13 cellular contexts compared by ENCODE assay signal in the genomic region with DNA sequence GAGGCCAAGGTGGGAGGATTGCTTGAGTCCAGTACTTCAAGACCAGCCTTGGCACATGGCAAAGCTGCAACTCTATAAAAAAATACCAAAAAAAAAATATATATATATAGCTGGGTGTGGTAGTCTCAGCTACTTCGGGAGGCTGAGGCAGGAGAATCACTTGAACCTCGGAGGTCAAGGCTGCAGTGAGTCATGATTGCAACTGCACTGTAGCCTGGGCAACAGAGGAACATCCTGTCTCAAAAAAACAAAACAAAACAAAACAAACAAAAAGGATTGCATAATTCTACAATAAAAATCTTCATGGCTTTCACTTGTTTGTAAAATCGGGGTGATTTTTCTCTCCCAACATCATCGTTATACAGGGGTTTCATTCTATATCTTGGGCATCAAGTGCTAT. TPM values are rescaled to one million over a fixed set of nuclear protein-coding genes. Genes with fewer than 3 reads are reported as not detected.
A peak's percentile ranks its signal among the peaks of the same experiment; 100 is the strongest.
DNase-seq lines count a peak whose midpoint lies in the region; ATAC-seq and TF ChIP-seq lines count a peak whose summit lies in the region.
"Had no signal": no experiment of that assay in that cellular context is flagged by ENCODE, and none has a peak within 500 bp of the region (broad histone marks: within the 10 kb centered on the region; RNA-seq: fewer than 3 reads in every experiment).

No MANE protein-coding gene starts in this region.

- H3K9me3 Mint-ChIP-seq in WTC11, result no peaks in the 10 kb centered on the region
- no peaks in the 10 kb centered on the region for H3K9me3 Mint-ChIP-seq in neural progenitor cell

- TF ChIP-seq POLR2A in IMR-90 (IDR thresholded peaks at IDR 0.05; ENCODE audit: low read depth, low read length), result no peak
- no peak for TF ChIP-seq POLR2A in sigmoid colon (IDR thresholded peaks at IDR 0.05)

- H2BK20ac ChIP-seq in IMR-90 (ENCODE audit: low read depth, low read length), result no peak overlapping the region

- H3K36me3 Mint-ChIP-seq in WTC11 (no peaks in the 10 kb centered on the region), neural progenitor cell (no peaks in the 10 kb centered on the region)

- no peaks in the 10 kb centered on the region for H3K79me2 ChIP-seq in neural progenitor cell (ENCODE audit: low read depth)

- TF ChIP-seq RAD21 in IMR-90 (IDR thresholded peaks at IDR 0.05; ENCODE audit: low read length), result no peak

- CTCF ChIA-PET in IMR-90 (lab: Yijun Ruan, JAX) (no interaction called here), WTC11 (lab: Charles Lee) (no interaction called here)

- H3K27ac ChIP-seq in IMR-90 (ENCODE audit: insufficient read depth, low read length) (no peak overlapping the region), foreskin keratinocyte (no peak overlapping the region), neural progenitor cell (no peak overlapping the region), sigmoid colon (no peak overlapping the region)
- H3K27ac ChIP-seq: vagina had no signal

- H4K20me1 ChIP-seq in IMR-90 (ENCODE audit: insufficient read depth, low read length), result peaks cover 3% of the 10 kb centered on the region; the same call in 1 of the 2 replicates
- H4K20me1 ChIP-seq in neural progenitor cell (ENCODE audit: low read depth), result no peaks in the 10 kb centered on the region

- in situ Hi-C loops in IMR-90 (cut with MboI; ENCODE audit: low sequenced_read_pairs), result no loop called here

- no peak overlapping the region for H2AK9ac ChIP-seq in IMR-90 (replicated peaks; ENCODE audit: low read depth, low read length, poor library complexity)

- no peaks in the 10 kb centered on the region for H3K9me1 ChIP-seq in IMR-90 (ENCODE audit: insufficient read depth, low read length)

- H3K4me2 ChIP-seq in IMR-90 (ENCODE audit: low read depth, low read length) (no peak overlapping the region), neural progenitor cell (no peak overlapping the region)

- dilution Hi-C loops in IMR-90 (cut with HindIII; ENCODE audit: low sequenced_read_pairs, unreplicated experiment), result no loop called here

- H3K27me3 Mint-ChIP-seq in WTC11 (ENCODE audit: low read depth), result no peaks in the 10 kb centered on the region
- no peaks in the 10 kb centered on the region for H3K27me3 Mint-ChIP-seq in neural progenitor cell (ENCODE audit: insufficient read depth, low read depth)

- H3K56ac ChIP-seq in IMR-90 (ENCODE audit: extremely low read depth, insufficient read depth, low read length), result no peak overlapping the region

- no peak overlapping the region for H3K27ac Mint-ChIP-seq in WTC11
- no peak overlapping the region for H3K27ac Mint-ChIP-seq in neural progenitor cell

- H3K27me3 ChIP-seq in IMR-90 (ENCODE audit: control insufficient read depth, insufficient read depth, low read length) (no peaks in the 10 kb centered on the region), foreskin keratinocyte (no peaks in the 10 kb centered on the region), neural progenitor cell (no peaks in the 10 kb centered on the region), sigmoid colon (no peaks in the 10 kb centered on the region)
- H3K27me3 ChIP-seq: vagina had no signal

- POLR2A ChIA-PET in IMR-90 (lab: Charles Lee; ENCODE audit: unreplicated experiment), result no interaction called here
- POLR2A ChIA-PET in WTC11 (lab: Charles Lee), result no interaction called here

- DNase-seq in IMR-90 (peak; percentile 37), WTC11 (ENCODE audit: low spot score) (no peak), foreskin keratinocyte (peak in 1 of 2 donors; percentile 17), stromal cell of bone marrow (ENCODE audit: low read depth) (peak; percentile 32), NCI-H446 (lab: John Stamatoyannopoulos, UW) (no peak), neural progenitor cell (ENCODE audit: low spot score) (no peak), sigmoid colon (no peak)
- DNase-seq: activated CD8-positive, alpha-beta memory T cell treated with anti-CD3 and anti-CD28 coated beads, Interleukin-2, amount 50 U/mL, for 4 hours; glutamatergic neuron; mesendoderm; NCI-H146; retina had no signal

- H2AFZ ChIP-seq in IMR-90 (replicated peaks; ENCODE audit: low read length, poor library complexity) (no peak overlapping the region), neural progenitor cell (replicated peaks) (no peak overlapping the region)

- H3K9ac ChIP-seq in IMR-90 (ENCODE audit: low read depth, low read length) (no peak overlapping the region), neural progenitor cell (no peak overlapping the region)

- H2AK5ac ChIP-seq in IMR-90 (ENCODE audit: low read depth, low read length), result no peak overlapping the region

- no peak overlapping the region for H3K23ac ChIP-seq in IMR-90 (ENCODE audit: low read depth, low read length)

- H2BK15ac ChIP-seq in IMR-90 (ENCODE audit: low read depth, low read length), result no peak overlapping the region

- BruUV-seq in IMR-90 (replicated peaks; lab: Mats Ljungman, UMichigan), result no TSS peak

- no peaks in the 10 kb centered on the region for H3K36me3 ChIP-seq in IMR-90 (ENCODE audit: control insufficient read depth, insufficient read depth, low read length)
- H3K36me3 ChIP-seq in neural progenitor cell, result no peaks in the 10 kb centered on the region
- H3K36me3 ChIP-seq in sigmoid colon, result no peaks in the 10 kb centered on the region
- H3K36me3 ChIP-seq: vagina had no signal

- no peak overlapping the region for H2BK5ac ChIP-seq in IMR-90 (ENCODE audit: low read depth, low read length, poor library complexity, severe bottlenecking)

- H4K8ac ChIP-seq in IMR-90 (ENCODE audit: low read depth in 2 of 2, low read length in 2 of 2), result no peak overlapping the region

- H3K4me1 ChIP-seq in IMR-90 (ENCODE audit: control insufficient read depth, insufficient read depth, low read length) (no peaks in the 10 kb centered on the region), foreskin keratinocyte (no peaks in the 10 kb centered on the region), neural progenitor cell (no peaks in the 10 kb centered on the region), sigmoid colon (peaks cover 0 to 4% (median 0%) of the 10 kb centered on the region in 4 donors)
- H3K4me1 ChIP-seq: vagina had no signal

- TF ChIP-seq CTCF in IMR-90 (conservative IDR thresholded peaks at IDR 0.05; ENCODE audit: low read depth, low read length), result no peak
- no peak for TF ChIP-seq CTCF in WTC11 (IDR thresholded peaks at IDR 0.05)
- no peak for TF ChIP-seq CTCF in foreskin keratinocyte (conservative IDR thresholded peaks at IDR 0.05)
- TF ChIP-seq CTCF in neural progenitor cell (IDR thresholded peaks at IDR 0.05), result no peak
- TF ChIP-seq CTCF in sigmoid colon (IDR thresholded peaks at IDR 0.05), result no peak

- peaks cover 0 to 29% of the 10 kb centered on the region in 2 experiments for H3K79me1 ChIP-seq in IMR-90 (ENCODE audit: low read depth in 1 of 2, low read length in 2 of 2)

- no peak overlapping the region for H4K91ac ChIP-seq in IMR-90 (ENCODE audit: insufficient read depth, low read depth, low read length)

- intact Hi-C loops in IMR-90 (cut with micrococcal nuclease) (no loop called here), sigmoid colon (cut with DNase I) (no loop called here)

- no peak overlapping the region for H3K4ac ChIP-seq in IMR-90 (ENCODE audit: low read depth, low read length)

- ATAC-seq in IMR-90 (ENCODE audit: low read depth) (no peak), WTC11 (no peak), foreskin keratinocyte (peak; percentile 63)

- no peaks in the 10 kb centered on the region for H3K9me3 ChIP-seq in IMR-90 (ENCODE audit: control insufficient read depth, insufficient read depth, low read length)
- no peaks in the 10 kb centered on the region for H3K9me3 ChIP-seq in neural progenitor cell (ENCODE audit: low read depth)
- H3K9me3 ChIP-seq in sigmoid colon, result no peaks in the 10 kb centered on the region
- H3K9me3 ChIP-seq: vagina had no signal

- H3K4me3 ChIP-seq in IMR-90 (ENCODE audit: insufficient read depth, low read depth, low read length) (no peak overlapping the region), neural progenitor cell (no peak overlapping the region), sigmoid colon (no peak overlapping the region)
- H3K4me3 ChIP-seq: vagina had no signal

- H3K4me1 Mint-ChIP-seq in WTC11 (no peaks in the 10 kb centered on the region), neural progenitor cell (no peaks in the 10 kb centered on the region)

- H3K4me3 Mint-ChIP-seq in WTC11, result no peak overlapping the region
- H3K4me3 Mint-ChIP-seq in neural progenitor cell, result no peak overlapping the region

- H4K5ac ChIP-seq in IMR-90 (ENCODE audit: low read depth, low read length), result no peak overlapping the region

- TF ChIP-seq EP300 in sigmoid colon (IDR thresholded peaks at IDR 0.05), result no peak

- no peak overlapping the region for H3K18ac ChIP-seq in IMR-90 (ENCODE audit: low read depth, low read length)

- no peak overlapping the region for H2BK120ac ChIP-seq in IMR-90 (ENCODE audit: low read depth, low read length)

- whole genome bisulfite sequencing in IMR-90 (ENCODE audit: extremely low coverage in 2 of 2, insufficient read length in 1 of 2), 2 experiments, result no CpG with 5 or more reads among the region's 4 CpGs
- WGBS in sigmoid colon, 2 donors, result 47 to 66% methylated on average over 4 of the region's 4 CpGs

- no peak overlapping the region for H3K14ac ChIP-seq in IMR-90 (replicated peaks; ENCODE audit: low read depth, low read length)

- H3F3A ChIP-seq in neural progenitor cell (ENCODE audit: low read depth), result no peaks in the 10 kb centered on the region

TF ChIP-seq in IMR-90, 13 proteins besides CTCF, POLR2A, EP300 and RAD21:
- TF ChIP-seq FOS (IDR thresholded peaks at IDR 0.05; ENCODE audit: low read depth, low read length), result peak; percentile 21; the same call in 1 of the 2 replicates
- no peak for TF ChIP-seq CHD1 (IDR thresholded peaks at IDR 0.05; ENCODE audit: low read depth, low read length)
- peak; percentile 63 for TF ChIP-seq CEBPB (IDR thresholded peaks at IDR 0.05; ENCODE audit: low read depth, low read length)

TF ChIP-seq in WTC11, 78 proteins besides CTCF, POLR2A, EP300 and RAD21:
- peak; percentile 74 for TF ChIP-seq GABPB1 (CRISPR knock-in tag; IDR thresholded peaks at IDR 0.05)
- TF ChIP-seq SMAD3 (CRISPR knock-in tag; IDR thresholded peaks at IDR 0.05; ENCODE audit: borderline replicate concordance), result no peak
TF ChIP-seq in WTC11: peak in this region for 1.

RNA-seq across cellular contexts. Expression of a gene that starts 35.1 kb away (rescaled TPM):
- total RNA-seq in IMR-90 (2012; rRNA removed) (9.7 and 12.9 TPM in 2 replicates), WTC11 (2021) (40.8 to 45.4 TPM (median 42.3 TPM) in 3 replicates), foreskin keratinocyte (19.6 and 22.1 TPM in 2 replicates), neural progenitor cell (ENCODE audit: low replicate concordance) (28.8 and 61.9 TPM in 2 replicates), sigmoid colon (10 to 100 TPM; 17.2 to 25.2 (median 20.6) TPM)
- polyA plus RNA-seq in IMR-90 (2012; rRNA removed) (47.7 and 55.0 TPM in 2 replicates), foreskin keratinocyte (23.7 and 25.2 TPM in 2 replicates), sigmoid colon (10 to 100 TPM; 26.4 to 59.5 (median 49.7) TPM)
- 54.2 and 71.8 TPM in 2 replicates for polyA plus RNA-seq in IMR-90 (2012; cell fraction: cytosol; rRNA removed)
- 88.1 and 130 TPM in 2 replicates for polyA plus RNA-seq in IMR-90 (2012; cell fraction: nucleus; rRNA removed; ENCODE audit: low replicate concordance)

Comparison
In these comparisons a context has a peak if more than half of its experiments do, and no peak if none do; other contexts are left out.
1. DNase-seq: peak in IMR-90 (single experiment) and stromal cell of bone marrow (single experiment); none in WTC11 (single experiment), NCI-H446 (0 of 2), neural progenitor cell (single experiment) and sigmoid colon (single experiment).